ENCODE assay signal across 11 cellular contexts in genomic region chr2:25420820-25421237, GRCh38.
A peak's percentile ranks its signal among the peaks of the same experiment; 100 is the strongest.
DNase-seq lines count a peak whose midpoint lies in the region; ATAC-seq and TF ChIP-seq lines count a peak whose summit lies in the region.
"Had no signal": no experiment of that assay in that cellular context is flagged by ENCODE, and none has a peak within 500 bp of the region (broad histone marks: within the 10 kb centered on the region; RNA-seq: fewer than 3 reads in every experiment).

No MANE protein-coding gene starts in this region.

- peak; percentile 20 for ATAC-seq in GM19468 (IDR thresholded peaks at IDR 0.05; ENCODE audit: extremely low read depth, unreplicated experiment)
- peak; percentile 47 for ATAC-seq in HG03280 (IDR thresholded peaks at IDR 0.05; ENCODE audit: unreplicated experiment)
- no peak for ATAC-seq in activated naive CD8-positive, alpha-beta T cell treated with anti-CD3 and anti-CD28 coated beads, Interleukin-2, amount 50 U/mL, for 24 hours

- H3K27me3 ChIP-seq in uterus, result no peaks in the 10 kb centered on the region
- H3K27me3 ChIP-seq in vagina, result no peaks in the 10 kb centered on the region
- H3K27me3 ChIP-seq in effector memory CD4-positive, alpha-beta T cell (replicated peaks; ENCODE audit: control insufficient read depth, insufficient read depth, low read length, poor library complexity, severe bottlenecking), result no peaks in the 10 kb centered on the region

- no peaks in the 10 kb centered on the region for H3K36me3 ChIP-seq in uterus
- H3K36me3 ChIP-seq in vagina, result no peaks in the 10 kb centered on the region
- no peaks in the 10 kb centered on the region for H3K36me3 ChIP-seq in effector memory CD4-positive, alpha-beta T cell (ENCODE audit: control insufficient read depth, insufficient read depth, low read length)

- H3K27ac ChIP-seq in uterus (no peak overlapping the region), vagina (no peak overlapping the region)
- H3K27ac ChIP-seq in effector memory CD4-positive, alpha-beta T cell (ENCODE audit: insufficient read depth, low read length, poor library complexity, severe bottlenecking), result no peak overlapping the region

- intact Hi-C loops in uterus (cut with DNase I; ENCODE audit: low total_unique reads), result no loop called here
- intact Hi-C loops in vagina (cut with DNase I), result no loop called here

- no peaks in the 10 kb centered on the region for H3K27me3 Mint-ChIP-seq in activated naive CD8-positive, alpha-beta T cell treated with anti-CD3 and anti-CD28 coated beads, Interleukin-2, amount 50 U/mL, for 24 hours

- H3K4me1 Mint-ChIP-seq in activated naive CD8-positive, alpha-beta T cell treated with anti-CD3 and anti-CD28 coated beads, Interleukin-2, amount 50 U/mL, for 24 hours, result peaks cover 35% of the 10 kb centered on the region

- TF ChIP-seq CTCF in GM12864 (IDR thresholded peaks at IDR 0.05; ENCODE audit: low read depth, low read length, missing control alignments) (no peak), uterus (IDR thresholded peaks at IDR 0.05) (no peak), vagina (IDR thresholded peaks at IDR 0.05) (no peak)

- H3K27ac Mint-ChIP-seq in activated naive CD8-positive, alpha-beta T cell treated with anti-CD3 and anti-CD28 coated beads, Interleukin-2, amount 50 U/mL, for 24 hours, result peak overlapping the region; percentile 76
- H3K27ac Mint-ChIP-seq: mesothelial cell of epicardium had no signal

- H3K36me3 Mint-ChIP-seq in activated naive CD8-positive, alpha-beta T cell treated with anti-CD3 and anti-CD28 coated beads, Interleukin-2, amount 50 U/mL, for 24 hours (ENCODE audit: low read depth), result peaks cover 13% of the 10 kb centered on the region

- TF ChIP-seq POLR2A in uterus (IDR thresholded peaks at IDR 0.05), result no peak
- TF ChIP-seq POLR2A in vagina (IDR thresholded peaks at IDR 0.05), result no peak

- H3K4me3 Mint-ChIP-seq in activated naive CD8-positive, alpha-beta T cell treated with anti-CD3 and anti-CD28 coated beads, Interleukin-2, amount 50 U/mL, for 24 hours, result peak overlapping the region; percentile 24
- H3K4me3 Mint-ChIP-seq: mesothelial cell of epicardium had no signal

- peak overlapping the region; percentile 57 for H3K4me3 ChIP-seq in GM12864 (ENCODE audit: low read depth, low read length)
- no peak overlapping the region for H3K4me3 ChIP-seq in uterus
- H3K4me3 ChIP-seq in vagina, result no peak overlapping the region
- H3K4me3 ChIP-seq in effector memory CD4-positive, alpha-beta T cell (ENCODE audit: insufficient read depth, low read depth, low read length, poor library complexity, severe bottlenecking), result no peak overlapping the region

- H3K4me1 ChIP-seq in uterus (no peaks in the 10 kb centered on the region), vagina (no peaks in the 10 kb centered on the region)
- H3K4me1 ChIP-seq in effector memory CD4-positive, alpha-beta T cell (ENCODE audit: control insufficient read depth, insufficient read depth, low read length, poor library complexity, severe bottlenecking), result no peaks in the 10 kb centered on the region

- H3K9me3 ChIP-seq in uterus (no peaks in the 10 kb centered on the region), vagina (no peaks in the 10 kb centered on the region)
- no peaks in the 10 kb centered on the region for H3K9me3 ChIP-seq in effector memory CD4-positive, alpha-beta T cell (ENCODE audit: control insufficient read depth, low read length)

- DNase-seq in GM12864 (ENCODE audit: low read depth), result peak; percentile 95
- DNase-seq in activated naive CD8-positive, alpha-beta T cell treated with anti-CD3 and anti-CD28 coated beads, Interleukin-2, amount 50 U/mL, for 24 hours, result no peak
- DNase-seq in uterus, result no peak
- DNase-seq in vagina (ENCODE audit: extremely low spot score in 2 of 2), result no peak
- no peak for DNase-seq in effector memory CD4-positive, alpha-beta T cell
- DNase-seq in NCI-H2227 treated with DMSO at 0.1 percent for 48 hours (lab: John Stamatoyannopoulos, UW), result no peak
- DNase-seq: DMS 273 treated with DMSO at 0.1 percent for 48 hours, NCI-H1105 had no signal

- peaks cover 10% of the 10 kb centered on the region for H3K9me3 Mint-ChIP-seq in activated naive CD8-positive, alpha-beta T cell treated with anti-CD3 and anti-CD28 coated beads, Interleukin-2, amount 50 U/mL, for 24 hours
- H3K9me3 Mint-ChIP-seq: mesothelial cell of epicardium had no signal
